25 cellular contexts compared by ENCODE assay signal in genomic region chr7:55458351-55458750, GRCh38.
"Had no signal": no experiment of that assay in that cellular context is flagged by ENCODE, and none has a peak within 500 bp of the region (broad histone marks: within the 10 kb centered on the region; RNA-seq: fewer than 3 reads in every experiment).

No MANE protein-coding gene starts in this region.

- DNase-seq: IMR-90; Karpas-422; KG1; MM.1S; NCI-H1092 treated with DMSO at 0.1 percent for 48 hours; NCI-H1436; NCI-H187; NCI-H2029; NCI-H2081 treated with DMSO at 0.1 percent for 48 hours; NCI-H2171; NCI-H226; NCI-H446; NCI-H510A; NCI-H524 treated with DMSO at 0.1 percent for 48 hours; NCI-H69; NCI-H774; NK-92 treated with Interleukin-12 subunit alpha and Interleukin-12 subunit beta, amount 100 ng/mL, for 24 hours; OCI-M1; Right ventricle myocardium superior; RPMI8226; SK-N-SH; SW 1271; T-cell had no signal

- H3K9me2 ChIP-seq: SK-N-SH had no signal

- FAIRE-seq: HepG2, RCC 7860 had no signal

- H3K9ac ChIP-seq: SK-N-SH had no signal

- ATAC-seq: HepG2, T-cell had no signal

- H3K4me2 ChIP-seq: SK-N-SH had no signal
